ENCODE assay signal across 26 cellular contexts in the genomic region with DNA sequence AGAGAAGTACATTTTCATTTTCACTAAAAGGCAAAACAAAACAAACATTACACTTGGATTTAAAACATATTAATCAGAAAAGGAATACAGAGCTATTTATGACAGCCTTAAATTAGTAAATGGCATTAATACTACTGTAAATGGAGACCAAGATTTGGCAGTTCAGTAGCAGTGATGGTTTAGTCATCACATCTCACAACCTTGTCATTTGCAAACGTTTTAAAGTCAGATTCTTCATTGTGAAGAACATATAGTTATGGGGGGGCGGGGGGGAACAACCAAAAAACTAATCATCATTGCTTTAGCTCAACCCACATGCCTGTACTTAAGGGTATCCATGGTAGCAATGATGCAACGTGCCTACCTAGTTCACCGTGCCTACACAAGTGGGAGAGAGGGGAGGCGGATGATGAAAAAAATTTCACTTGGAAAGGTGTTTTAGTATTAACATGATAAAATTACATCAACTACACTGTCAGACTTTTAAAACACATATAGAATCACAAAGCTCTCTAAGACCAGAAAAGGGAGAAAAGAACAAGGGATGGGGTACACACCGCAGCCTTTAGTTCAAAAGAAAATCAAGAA. TPM values are rescaled to one million over a fixed set of nuclear protein-coding genes. Genes with fewer than 3 reads are reported as not detected.
A peak's percentile ranks its signal among the peaks of the same experiment; 100 is the strongest.
DNase-seq lines count a peak whose midpoint lies in the region; ATAC-seq and TF ChIP-seq lines count a peak whose summit lies in the region.
"Had no signal": no experiment of that assay in that cellular context is flagged by ENCODE, and none has a peak within 500 bp of the region (broad histone marks: within the 10 kb centered on the region; RNA-seq: fewer than 3 reads in every experiment).

No MANE protein-coding gene starts in this region.

- H3K27ac Mint-ChIP-seq in CD4-positive, alpha-beta T cell = peak overlapping the region; percentile 8
- peak overlapping the region; percentile 8 for H3K27ac Mint-ChIP-seq in activated naive CD8-positive, alpha-beta T cell treated with anti-CD3 and anti-CD28 coated beads, Interleukin-2, amount 50 U/mL, for 24 hours
- H3K27ac Mint-ChIP-seq: activated T-helper 1 cell treated with anti-CD3 and anti-CD28 coated beads, Interleukin-12 subunit alpha, Interleukin-12 subunit beta, Interleukin-2, Interleukin-4 antibody, amounts not matched to agents 30 ng/mL and 10 ng/mL and 1 ng/mL, durations not matched to agents 14 hours and 24 hours and 36 hours; natural killer cell treated with Interleukin-12 subunit alpha and Interleukin-12 subunit beta and Interleukin-15 and Interleukin-18, amount 100 ng/mL, for 72 hours; stimulated activated memory B cell treated with anti-CD40 and anti-IgM and Interleukin-4, amounts not matched to agents 10 μg/mL and 1 μg/mL and 100 μg/mL, for 72 hours had no signal

- POLR2A ChIA-PET in CD4-positive, alpha-beta T cell (lab: Charles Lee) = interaction anchor here (1.1 kb wide), 1 partner anchor 254 kb away, joined by 3 read pairs; no protein-coding TSS in a partner anchor

- no peak for TF ChIP-seq CTCF in CD4-positive, alpha-beta T cell (IDR thresholded peaks at IDR 0.05)

- no peaks in the 10 kb centered on the region for H3K9me3 ChIP-seq in CD4-positive, alpha-beta T cell (ENCODE audit: control insufficient read depth, low read length)
- H3K9me3 ChIP-seq: testis had no signal

- no peaks in the 10 kb centered on the region for H3K27me3 ChIP-seq in CD4-positive, alpha-beta T cell (ENCODE audit: control insufficient read depth, insufficient read depth, low read length)
- H3K27me3 ChIP-seq: testis had no signal

- CTCF ChIA-PET in CD4-positive, alpha-beta T cell (lab: Charles Lee) = interaction anchor here (0.8 to 3.3 kb wide), 5 partner anchors 14 to 252 kb away, joined by 3 to 15 read pairs (median 5); no protein-coding TSS in a partner anchor

- no peak overlapping the region for H3K27ac ChIP-seq in CD4-positive, alpha-beta T cell (ENCODE audit: low read depth, low read length)
- H3K27ac ChIP-seq: 22Rv1, testis had no signal

- H3K4me3 Mint-ChIP-seq in CD4-positive, alpha-beta T cell = no peak overlapping the region
- no peak overlapping the region for H3K4me3 Mint-ChIP-seq in activated naive CD8-positive, alpha-beta T cell treated with anti-CD3 and anti-CD28 coated beads, Interleukin-2, amount 50 U/mL, for 24 hours
- H3K4me3 Mint-ChIP-seq: activated T-helper 1 cell treated with anti-CD3 and anti-CD28 coated beads, Interleukin-12 subunit alpha, Interleukin-12 subunit beta, Interleukin-2, Interleukin-4 antibody, amounts not matched to agents 30 ng/mL and 10 ng/mL and 1 ng/mL, durations not matched to agents 14 hours and 24 hours and 36 hours; natural killer cell treated with Interleukin-12 subunit alpha and Interleukin-12 subunit beta and Interleukin-15 and Interleukin-18, amount 100 ng/mL, for 72 hours; stimulated activated memory B cell treated with anti-CD40 and anti-IgM and Interleukin-4, amounts not matched to agents 10 μg/mL and 1 μg/mL and 100 μg/mL, for 72 hours had no signal

- peaks cover 12% of the 10 kb centered on the region for H3K36me3 Mint-ChIP-seq in CD4-positive, alpha-beta T cell (ENCODE audit: low read depth)
- peaks cover 6% of the 10 kb centered on the region for H3K36me3 Mint-ChIP-seq in activated naive CD8-positive, alpha-beta T cell treated with anti-CD3 and anti-CD28 coated beads, Interleukin-2, amount 50 U/mL, for 24 hours (ENCODE audit: low read depth)
- H3K36me3 Mint-ChIP-seq: activated naive CD4-positive, alpha-beta T cell treated with anti-CD3 and anti-CD28 coated beads, Interleukin-2, amount 50 U/mL, for 72 hours; natural killer cell treated with Interleukin-12 subunit alpha and Interleukin-12 subunit beta and Interleukin-15 and Interleukin-18, amount 100 ng/mL, for 72 hours had no signal

- H3K27me3 Mint-ChIP-seq in CD4-positive, alpha-beta T cell = no peaks in the 10 kb centered on the region
- no peaks in the 10 kb centered on the region for H3K27me3 Mint-ChIP-seq in activated naive CD8-positive, alpha-beta T cell treated with anti-CD3 and anti-CD28 coated beads, Interleukin-2, amount 50 U/mL, for 24 hours
- H3K27me3 Mint-ChIP-seq: natural killer cell treated with Interleukin-12 subunit alpha and Interleukin-12 subunit beta and Interleukin-15 and Interleukin-18, amount 100 ng/mL, for 72 hours; stimulated activated memory B cell treated with anti-CD40 and anti-IgM and Interleukin-4, amounts not matched to agents 10 μg/mL and 1 μg/mL and 100 μg/mL, for 72 hours had no signal

- peak; percentile 58 for DNase-seq in DMS79 treated with DMSO at 0.1 percent for 48 hours (lab: John Stamatoyannopoulos, UW)
- DNase-seq in DMS79 (lab: John Stamatoyannopoulos, UW) = no peak
- DNase-seq in CD4-positive, alpha-beta T cell = no peak
- no peak for DNase-seq in activated naive CD8-positive, alpha-beta T cell treated with anti-CD3 and anti-CD28 coated beads, Interleukin-2, amount 50 U/mL, for 24 hours
- peak in 32 of 42 donors; percentile 25 to 86 (median 56) for DNase-seq in head of caudate nucleus
- DNase-seq in NK-92 (lab: John Stamatoyannopoulos, UW; ENCODE audit: unreplicated experiment) = no peak
- DNase-seq in DMS53 (lab: John Stamatoyannopoulos, UW) = no peak
- no peak for DNase-seq in activated CD4-positive, alpha-beta T cell treated with anti-CD3 and anti-CD28 coated beads, Interleukin-2, amount 50 U/mL, for 1 hour
- DNase-seq: activated CD4-positive, alpha-beta T cell treated with anti-CD3 and anti-CD28 coated beads for 4 hours; cerebellar nuclear complex; Kasumi-1; MV-4-11; NCI-H1436 treated with DMSO at 0.1 percent for 48 hours; OCI-M1; posterior cingulate gyrus; Right ventricle myocardium superior; stimulated activated CD4-positive, alpha-beta T cell treated with anti-CD3 and anti-CD28 coated beads, Interleukin-12 subunit alpha, Interleukin-12 subunit beta, amount 100 ng/mL, for 4 hours; stimulated activated CD4-positive, alpha-beta T cell treated with anti-CD3 and anti-CD28 coated beads, Interleukin-4, amount 100 ng/mL, for 24 hours; testis had no signal

- no peaks in the 10 kb centered on the region for H3K9me3 Mint-ChIP-seq in CD4-positive, alpha-beta T cell
- no peaks in the 10 kb centered on the region for H3K9me3 Mint-ChIP-seq in activated naive CD8-positive, alpha-beta T cell treated with anti-CD3 and anti-CD28 coated beads, Interleukin-2, amount 50 U/mL, for 24 hours
- H3K9me3 Mint-ChIP-seq: activated naive CD4-positive, alpha-beta T cell treated with anti-CD3 and anti-CD28 coated beads, Interleukin-2, amount 50 U/mL, for 72 hours; activated T-helper 1 cell treated with anti-CD3 and anti-CD28 coated beads, Interleukin-12 subunit alpha, Interleukin-12 subunit beta, Interleukin-2, Interleukin-4 antibody, amounts not matched to agents 30 ng/mL and 10 ng/mL and 1 ng/mL, durations not matched to agents 14 hours and 24 hours and 36 hours; natural killer cell treated with Interleukin-12 subunit alpha and Interleukin-12 subunit beta and Interleukin-15 and Interleukin-18, amount 100 ng/mL, for 72 hours; stimulated activated memory B cell treated with anti-CD40 and anti-IgM and Interleukin-4, amounts not matched to agents 10 μg/mL and 1 μg/mL and 100 μg/mL, for 72 hours had no signal

- intact Hi-C loops in CD4-positive, alpha-beta T cell (cut with DNase I, micrococcal nuclease) = loop anchor here in 1 of 2 experiments (2.0 kb wide), 1 partner anchor 199 kb away; no protein-coding TSS in a partner anchor
- intact Hi-C loops in head of caudate nucleus (cut with DNase I) = loop anchor here (10.0 kb wide), 1 partner anchor 197 kb away; no protein-coding TSS in a partner anchor

- ATAC-seq in CD4-positive, alpha-beta T cell (ENCODE audit: poor library complexity) = no peak
- ATAC-seq in activated naive CD8-positive, alpha-beta T cell treated with anti-CD3 and anti-CD28 coated beads, Interleukin-2, amount 50 U/mL, for 24 hours = peak; percentile 15
- ATAC-seq: HepG2; natural killer cell treated with Interleukin-12 subunit alpha and Interleukin-12 subunit beta and Interleukin-15 and Interleukin-18, amount 100 ng/mL, for 72 hours; sciatic nerve; stimulated activated memory B cell treated with anti-CD40 and anti-IgM and Interleukin-4, amounts not matched to agents 10 μg/mL and 1 μg/mL and 100 μg/mL, for 72 hours had no signal

- H3K4me1 Mint-ChIP-seq in CD4-positive, alpha-beta T cell (ENCODE audit: low read depth) = peaks cover 72% of the 10 kb centered on the region
- peaks cover 58% of the 10 kb centered on the region for H3K4me1 Mint-ChIP-seq in activated naive CD8-positive, alpha-beta T cell treated with anti-CD3 and anti-CD28 coated beads, Interleukin-2, amount 50 U/mL, for 24 hours

RNA-seq across cellular contexts. Expression of a gene that starts 40.1 kb away (rescaled TPM):
- 10 to 100 TPM; 86.8 to 91.8 TPM for total RNA-seq in CD4-positive, alpha-beta T cell

Comparison
In these comparisons a context has a peak if more than half of its experiments do, and no peak if none do; other contexts are left out.
1. DNase-seq: peak in DMS79 treated with DMSO at 0.1 percent for 48 hours (single experiment) and head of caudate nucleus (32 of 42); none in DMS79 (single experiment), CD4-positive, alpha-beta T cell (0 of 10), activated naive CD8-positive, alpha-beta T cell treated with anti-CD3 and anti-CD28 coated beads, Interleukin-2, amount 50 U/mL, for 24 hours (single experiment), NK-92 (single experiment), DMS53 (single experiment) and activated CD4-positive, alpha-beta T cell treated with anti-CD3 and anti-CD28 coated beads, Interleukin-2, amount 50 U/mL, for 1 hour (single experiment).